In the genomic region with DNA sequence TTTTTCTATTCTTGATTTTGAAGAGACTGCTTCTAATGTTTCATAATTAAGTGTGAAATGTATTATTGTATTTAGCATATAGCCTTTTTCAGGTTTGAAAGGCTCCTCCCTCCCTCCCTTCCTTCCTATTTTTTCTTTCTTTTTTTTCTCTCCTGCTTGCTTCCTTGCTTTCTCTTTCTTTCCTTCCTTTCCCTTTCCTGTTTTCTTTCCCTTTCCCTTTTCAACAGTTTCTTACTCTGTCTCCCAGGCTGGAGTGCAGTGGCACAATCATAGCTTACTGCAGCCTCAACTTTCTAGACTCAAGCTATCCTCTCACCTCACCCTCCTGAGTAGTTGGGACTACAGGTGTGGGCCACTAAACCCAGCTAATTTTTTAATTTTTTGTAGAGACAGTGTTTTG, we compare ENCODE assay signal across 7 cellular contexts.
"Had no signal": no experiment of that assay in that cellular context is flagged by ENCODE, and none has a peak within 500 bp of the region (broad histone marks: within the 10 kb centered on the region; RNA-seq: fewer than 3 reads in every experiment).

No MANE protein-coding gene starts in this region.

- H3K4me3 Mint-ChIP-seq: GM23338, IgD-negative memory B cell had no signal

- ATAC-seq: GM23338, HCT116, HepG2 had no signal

- H3K4me3 ChIP-seq: GM23338, HAP-1 had no signal

- H3K27ac ChIP-seq: HL-60 had no signal

- H3K9me3 ChIP-seq: HAP-1 had no signal

- DNase-seq: KBM-7 had no signal

- H3K27ac Mint-ChIP-seq: GM23338, IgD-negative memory B cell had no signal

- H3K4me1 ChIP-seq: HAP-1 had no signal

- H3K36me3 ChIP-seq: HAP-1 had no signal
